ENCODE assay signal across 11 cellular contexts in the genomic region with DNA sequence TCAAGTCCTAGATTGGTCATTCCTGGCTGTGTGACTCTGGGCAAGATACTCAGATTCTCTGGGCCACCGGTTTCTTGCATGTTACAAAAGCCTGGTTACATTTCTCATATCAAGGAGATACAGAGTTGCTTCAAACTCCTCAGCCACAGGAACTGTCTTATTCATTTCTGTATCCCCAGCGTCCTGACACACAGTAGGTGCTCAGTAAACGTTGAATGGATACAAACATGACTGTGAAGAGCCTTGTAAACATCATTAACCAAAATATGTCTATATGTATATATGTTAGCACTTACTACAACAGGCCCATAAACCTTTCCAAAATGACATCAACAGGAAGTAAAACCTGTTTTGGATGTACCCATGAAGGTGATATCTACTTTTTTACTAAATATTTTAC. TPM values are rescaled to one million over a fixed set of nuclear protein-coding genes. Genes with fewer than 3 reads are reported as not detected.
DNase-seq lines count a peak whose midpoint lies in the region; ATAC-seq, FAIRE-seq and TF ChIP-seq lines count a peak whose summit lies in the region.
"Had no signal": no experiment of that assay in that cellular context is flagged by ENCODE, and none has a peak within 500 bp of the region (broad histone marks: within the 10 kb centered on the region; RNA-seq: fewer than 3 reads in every experiment).

No MANE protein-coding gene starts in this region.

- no peaks in the 10 kb centered on the region for H3K9me3 Mint-ChIP-seq in activated CD4-positive, alpha-beta T cell treated with anti-CD3 and anti-CD28 coated beads for 36 hours (ENCODE audit: low read depth)
- no peaks in the 10 kb centered on the region for H3K9me3 Mint-ChIP-seq in activated CD4-positive, alpha-beta memory T cell treated with anti-CD3 and anti-CD28 coated beads, Interleukin-2, amount 10 ng/mL, durations not matched to agents 7 days and 5 days
- H3K9me3 Mint-ChIP-seq in stimulated activated effector memory CD8-positive, alpha-beta T cell treated with anti-CD3 and anti-CD28 coated beads, Interleukin-12 subunit alpha, Interleukin-12 subunit beta, amount 100 ng/mL, for 72 hours: no peaks in the 10 kb centered on the region

- in situ Hi-C loops in GM13977 (cut with MboI; ENCODE audit: low pct_unique_long_range_greater_than_20kb, low sequenced_read_pairs, unreplicated experiment): no loop called here

- H3K4me1 Mint-ChIP-seq in activated CD4-positive, alpha-beta T cell treated with anti-CD3 and anti-CD28 coated beads for 36 hours: peaks cover 36% of the 10 kb centered on the region
- peaks cover 43% of the 10 kb centered on the region for H3K4me1 Mint-ChIP-seq in activated CD4-positive, alpha-beta memory T cell treated with anti-CD3 and anti-CD28 coated beads, Interleukin-2, amount 10 ng/mL, durations not matched to agents 7 days and 5 days
- peaks cover 55% of the 10 kb centered on the region for H3K4me1 Mint-ChIP-seq in stimulated activated effector memory CD8-positive, alpha-beta T cell treated with anti-CD3 and anti-CD28 coated beads, Interleukin-12 subunit alpha, Interleukin-12 subunit beta, amount 100 ng/mL, for 72 hours

- intact Hi-C loops in activated CD4-positive, alpha-beta T cell treated with anti-CD3 and anti-CD28 coated beads for 36 hours (cut with DNase I, micrococcal nuclease): loop anchor here in 1 of 2 experiments (10.0 kb wide), 2 partner anchors 130 to 160 kb away; a partner anchor contains a TSS

- no peak for ATAC-seq in activated CD4-positive, alpha-beta T cell treated with anti-CD3 and anti-CD28 coated beads for 36 hours
- ATAC-seq in stimulated activated effector memory CD8-positive, alpha-beta T cell treated with anti-CD3 and anti-CD28 coated beads, Interleukin-12 subunit alpha, Interleukin-12 subunit beta, amount 100 ng/mL, for 72 hours: no peak

- DNase-seq in activated CD4-positive, alpha-beta T cell treated with anti-CD3 and anti-CD28 coated beads for 36 hours: no peak
- DNase-seq in activated CD4-positive, alpha-beta T cell treated with anti-CD3 and anti-CD28 coated beads for 48 hours: no peak
- DNase-seq in activated CD4-positive, alpha-beta memory T cell treated with anti-CD3 and anti-CD28 coated beads, Interleukin-2, amount 10 ng/mL, durations not matched to agents 7 days and 5 days: no peak
- no peak for DNase-seq in foreskin fibroblast
- DNase-seq in stimulated activated effector memory CD8-positive, alpha-beta T cell treated with anti-CD3 and anti-CD28 coated beads, Interleukin-12 subunit alpha, Interleukin-12 subunit beta, amount 100 ng/mL, for 72 hours (ENCODE audit: low spot score in 2 of 2): no peak
- DNase-seq in NCI-H187 (lab: John Stamatoyannopoulos, UW): no peak
- no peak for DNase-seq in HTR-8/SVneo (ENCODE audit: insufficient read length, low spot score)
- no peak for DNase-seq in GM13977 (ENCODE audit: low spot score)
- DNase-seq: ACHN; hypothalamus; stimulated activated naive CD4-positive, alpha-beta T cell treated with Interleukin-2 at 50 U/mL for 16 hours had no signal

- peak overlapping the region; percentile 29 for H3K27ac Mint-ChIP-seq in activated CD4-positive, alpha-beta T cell treated with anti-CD3 and anti-CD28 coated beads for 36 hours
- H3K27ac Mint-ChIP-seq in activated CD4-positive, alpha-beta memory T cell treated with anti-CD3 and anti-CD28 coated beads, Interleukin-2, amount 10 ng/mL, durations not matched to agents 7 days and 5 days: peak overlapping the region; percentile 3
- H3K27ac Mint-ChIP-seq in stimulated activated effector memory CD8-positive, alpha-beta T cell treated with anti-CD3 and anti-CD28 coated beads, Interleukin-12 subunit alpha, Interleukin-12 subunit beta, amount 100 ng/mL, for 72 hours: peak overlapping the region; percentile 84

- CTCF ChIA-PET in activated CD4-positive, alpha-beta T cell treated with anti-CD3 and anti-CD28 coated beads for 36 hours (lab: Charles Lee): interaction anchor here (1.1 to 4.7 kb wide), 2 partner anchors 34 to 116 kb away, joined by 5 to 22 read pairs; a partner anchor contains a TSS
- CTCF ChIA-PET in activated CD4-positive, alpha-beta memory T cell treated with anti-CD3 and anti-CD28 coated beads, Interleukin-2, amount 10 ng/mL, durations not matched to agents 7 days and 5 days (lab: Charles Lee): interaction anchor here (1.1 to 3.6 kb wide), 4 partner anchors 34 to 159 kb away, joined by 3 to 22 read pairs (median 4); a partner anchor contains a TSS

- no peaks in the 10 kb centered on the region for H3K27me3 Mint-ChIP-seq in activated CD4-positive, alpha-beta T cell treated with anti-CD3 and anti-CD28 coated beads for 36 hours
- H3K27me3 Mint-ChIP-seq in activated CD4-positive, alpha-beta memory T cell treated with anti-CD3 and anti-CD28 coated beads, Interleukin-2, amount 10 ng/mL, durations not matched to agents 7 days and 5 days: no peaks in the 10 kb centered on the region

- no peak for FAIRE-seq in HTR-8/SVneo (lab: Jason Lieb, UNC)

- TF ChIP-seq CTCF in foreskin fibroblast (IDR thresholded peaks at IDR 0.05; ENCODE audit: low read depth, low read length): no peak
- TF ChIP-seq CTCF in GM13977 (IDR thresholded peaks at IDR 0.05; ENCODE audit: extremely low read depth, insufficient read depth, missing control alignments): no peak

- H3K4me3 ChIP-seq in foreskin fibroblast (ENCODE audit: low read depth in 1 of 2, low read length in 2 of 2): peak overlapping the region; percentile 83 to 92

- H3K4me3 Mint-ChIP-seq in activated CD4-positive, alpha-beta T cell treated with anti-CD3 and anti-CD28 coated beads for 36 hours: peak overlapping the region; percentile 74
- peak overlapping the region; percentile 82 for H3K4me3 Mint-ChIP-seq in activated CD4-positive, alpha-beta memory T cell treated with anti-CD3 and anti-CD28 coated beads, Interleukin-2, amount 10 ng/mL, durations not matched to agents 7 days and 5 days
- H3K4me3 Mint-ChIP-seq in stimulated activated effector memory CD8-positive, alpha-beta T cell treated with anti-CD3 and anti-CD28 coated beads, Interleukin-12 subunit alpha, Interleukin-12 subunit beta, amount 100 ng/mL, for 72 hours: peak overlapping the region; percentile 73

- POLR2A ChIA-PET in activated CD4-positive, alpha-beta T cell treated with anti-CD3 and anti-CD28 coated beads for 36 hours (lab: Charles Lee): no interaction called here
- POLR2A ChIA-PET in activated CD4-positive, alpha-beta memory T cell treated with anti-CD3 and anti-CD28 coated beads, Interleukin-2, amount 10 ng/mL, durations not matched to agents 7 days and 5 days (lab: Charles Lee): interaction anchor here (1.5 kb wide), 1 partner anchor 116 kb away, joined by 3 read pairs; no protein-coding TSS in a partner anchor

- peaks cover 5% of the 10 kb centered on the region for H3K36me3 Mint-ChIP-seq in activated CD4-positive, alpha-beta T cell treated with anti-CD3 and anti-CD28 coated beads for 36 hours (ENCODE audit: low read depth)
- peaks cover 5% of the 10 kb centered on the region for H3K36me3 Mint-ChIP-seq in activated CD4-positive, alpha-beta memory T cell treated with anti-CD3 and anti-CD28 coated beads, Interleukin-2, amount 10 ng/mL, durations not matched to agents 7 days and 5 days (ENCODE audit: low read depth)
- H3K36me3 Mint-ChIP-seq in stimulated activated effector memory CD8-positive, alpha-beta T cell treated with anti-CD3 and anti-CD28 coated beads, Interleukin-12 subunit alpha, Interleukin-12 subunit beta, amount 100 ng/mL, for 72 hours: peaks cover 21% of the 10 kb centered on the region

RNA-seq across cellular contexts. Expression of a gene that starts 1.6 kb away (rescaled TPM):
- total RNA-seq in activated CD4-positive, alpha-beta T cell treated with anti-CD3 and anti-CD28 coated beads for 36 hours: 10 to 100 TPM; 39.3 to 47.8 TPM
- total RNA-seq in activated CD4-positive, alpha-beta memory T cell treated with anti-CD3 and anti-CD28 coated beads, Interleukin-2, amount 10 ng/mL, durations not matched to agents 7 days and 5 days: 10 to 100 TPM; 56.2 to 57.2 TPM

RNA-seq across cellular contexts. Expression of a gene that starts 26.2 kb away (rescaled TPM):
- 100 to 1,000 TPM; 104 to 140 TPM for total RNA-seq in activated CD4-positive, alpha-beta T cell treated with anti-CD3 and anti-CD28 coated beads for 36 hours
- 100 to 1,000 TPM; 142 to 147 TPM for total RNA-seq in activated CD4-positive, alpha-beta memory T cell treated with anti-CD3 and anti-CD28 coated beads, Interleukin-2, amount 10 ng/mL, durations not matched to agents 7 days and 5 days

RNA-seq across cellular contexts. Expression of a gene that starts 26.3 kb away (rescaled TPM):
- 10 to 100 TPM; 54.3 to 65.4 TPM for total RNA-seq in activated CD4-positive, alpha-beta T cell treated with anti-CD3 and anti-CD28 coated beads for 36 hours
- 10 to 100 TPM; 24.2 to 24.7 TPM for total RNA-seq in activated CD4-positive, alpha-beta memory T cell treated with anti-CD3 and anti-CD28 coated beads, Interleukin-2, amount 10 ng/mL, durations not matched to agents 7 days and 5 days

RNA-seq across cellular contexts. Expression of a gene that starts 33.5 kb away (rescaled TPM):
- 10 to 100 TPM; 37.6 to 44.8 TPM for total RNA-seq in activated CD4-positive, alpha-beta T cell treated with anti-CD3 and anti-CD28 coated beads for 36 hours
- total RNA-seq in activated CD4-positive, alpha-beta memory T cell treated with anti-CD3 and anti-CD28 coated beads, Interleukin-2, amount 10 ng/mL, durations not matched to agents 7 days and 5 days: 10 to 100 TPM; 36.2 to 38.7 TPM

RNA-seq across cellular contexts. Expression of a gene that starts 49.4 kb away (rescaled TPM):
- 10 to 100 TPM; 12.3 to 15.6 TPM for total RNA-seq in activated CD4-positive, alpha-beta T cell treated with anti-CD3 and anti-CD28 coated beads for 36 hours
- total RNA-seq in activated CD4-positive, alpha-beta memory T cell treated with anti-CD3 and anti-CD28 coated beads, Interleukin-2, amount 10 ng/mL, durations not matched to agents 7 days and 5 days: 1 to 10 TPM; 6.5 TPM

Comparison
In these comparisons a context has a peak if more than half of its experiments do, and no peak if none do; other contexts are left out.
1. H3K27ac Mint-ChIP-seq: peak in every context shown above with its lines; median percentile 84 in stimulated activated effector memory CD8-positive, alpha-beta T cell treated with anti-CD3 and anti-CD28 coated beads, Interleukin-12 subunit alpha, Interleukin-12 subunit beta, amount 100 ng/mL, for 72 hours; 29 in activated CD4-positive, alpha-beta T cell treated with anti-CD3 and anti-CD28 coated beads for 36 hours; 3 in activated CD4-positive, alpha-beta memory T cell treated with anti-CD3 and anti-CD28 coated beads, Interleukin-2, amount 10 ng/mL, durations not matched to agents 7 days and 5 days.